In genomic region chr17:82300707-82301270, GRCh38 we compare ENCODE assay signal across 9 cellular contexts. TPM values are rescaled to one million over a fixed set of nuclear protein-coding genes. Genes with fewer than 3 reads are reported as not detected.
DNase-seq lines count a peak whose midpoint lies in the region; ATAC-seq and TF ChIP-seq lines count a peak whose summit lies in the region.
"Had no signal": no experiment of that assay in that cellular context is flagged by ENCODE, and none has a peak within 500 bp of the region (broad histone marks: within the 10 kb centered on the region; RNA-seq: fewer than 3 reads in every experiment).

No MANE protein-coding gene starts in this region.

- H3K4me3 Mint-ChIP-seq in osteocyte (ENCODE audit: unreplicated experiment): no peak overlapping the region

- no peaks in the 10 kb centered on the region for H3K36me3 Mint-ChIP-seq in osteocyte (ENCODE audit: unreplicated experiment)

- H4K20me1 ChIP-seq in PC-3 (ENCODE audit: low read length): no peaks in the 10 kb centered on the region

- no peak overlapping the region for H3K9ac ChIP-seq in PC-3 (ENCODE audit: low read length)

- no peaks in the 10 kb centered on the region for H3K36me3 ChIP-seq in PC-3 (ENCODE audit: low read depth, low read length)

- H3K79me2 ChIP-seq in PC-3 (ENCODE audit: low read length): no peaks in the 10 kb centered on the region

- no peak overlapping the region for H3K27ac ChIP-seq in PC-3 (ENCODE audit: low read length)
- H3K27ac ChIP-seq: epithelial cell of prostate had no signal

- peaks cover 31% of the 10 kb centered on the region for H3K4me1 ChIP-seq in PC-3 (ENCODE audit: insufficient read depth, low read length)

- POLR2A ChIA-PET in PC-3 (lab: Charles Lee; ENCODE audit: unreplicated experiment): interaction anchor here (0.7 kb wide), 1 partner anchor 231 kb away, joined by 10 read pairs; no protein-coding TSS in a partner anchor

- no peaks in the 10 kb centered on the region for H3K9me3 ChIP-seq in PC-3 (ENCODE audit: low read length)

- no peaks in the 10 kb centered on the region for H3K9me3 Mint-ChIP-seq in osteocyte (ENCODE audit: unreplicated experiment)

- no peak overlapping the region for H3K4me3 ChIP-seq in PC-3 (ENCODE audit: low read length)
- no peak overlapping the region for H3K4me3 ChIP-seq in fibroblast of the aortic adventitia (ENCODE audit: low read depth, low read length)

- no peaks in the 10 kb centered on the region for H3K27me3 Mint-ChIP-seq in osteocyte (ENCODE audit: unreplicated experiment)

- no peaks in the 10 kb centered on the region for H3K9me2 ChIP-seq in PC-3 (replicated peaks; ENCODE audit: low read length)

- H3K4me1 Mint-ChIP-seq in osteocyte (ENCODE audit: unreplicated experiment): peaks cover 35% of the 10 kb centered on the region

- H3K27me3 ChIP-seq in PC-3 (ENCODE audit: low read length): no peaks in the 10 kb centered on the region

- intact Hi-C loops in PC-3 (cut with micrococcal nuclease): no loop called here

- H2AFZ ChIP-seq in PC-3 (ENCODE audit: low read length): no peak overlapping the region

- ATAC-seq in PC-3 (no peak), GM21737 (IDR thresholded peaks at IDR 0.05; ENCODE audit: unreplicated experiment) (no peak), GM18511 (IDR thresholded peaks at IDR 0.05; ENCODE audit: unreplicated experiment) (no peak)

- no TSS peak for BruUV-seq in PC-3 (replicated peaks; lab: Mats Ljungman, UMichigan)

- CTCF ChIA-PET in PC-3 (lab: Charles Lee): interaction anchor here (0.6 kb wide), 1 partner anchor 33 kb away, joined by 3 read pairs; no protein-coding TSS in a partner anchor

- DNase-seq in activated T-cell treated with anti-CD3 and anti-CD28 coated beads for 1 hour (ENCODE audit: low read depth) (peak; percentile 65), activated T-cell treated with anti-CD3 and anti-CD28 coated beads for 4 hours (no peak), PC-3 (peak; percentile 29), fibroblast of the aortic adventitia (ENCODE audit: low read depth) (peak; percentile 46), osteocyte (ENCODE audit: extremely low spot score, unreplicated experiment) (peak; percentile 92)
- DNase-seq in activated T-helper 9 cell treated with anti-CD3 and anti-CD28 coated beads, Interleukin-2, amount 50 U/mL, for 16 hours (ENCODE audit: low read depth): peak; percentile 48

- H3K27ac Mint-ChIP-seq in osteocyte (ENCODE audit: unreplicated experiment): no peak overlapping the region

- H3K4me2 ChIP-seq in PC-3 (ENCODE audit: low read length): no peak overlapping the region

- peaks cover 5% of the 10 kb centered on the region for H3F3A ChIP-seq in PC-3 (ENCODE audit: low read length, unreplicated experiment)

- TF ChIP-seq CTCF in PC-3 (conservative IDR thresholded peaks at IDR 0.05; ENCODE audit: low read depth, low read length) (peak; percentile 77), fibroblast of the aortic adventitia (IDR thresholded peaks at IDR 0.05; ENCODE audit: insufficient read depth, low read length) (peak; percentile 80), osteocyte (IDR thresholded peaks at IDR 0.05) (peak; percentile 74)

RNA-seq across cellular contexts. Expression of gene CD7, which starts 16.6 kb away (rescaled TPM):
- 0.15 and 0.98 TPM in 2 replicates for total RNA-seq in PC-3 (2014; rRNA removed)
- not detected in 2 replicates for total RNA-seq in fibroblast of the aortic adventitia (ENCODE audit: low replicate concordance)
- 1.0 TPM in 2 replicates for total RNA-seq in osteocyte

RNA-seq across cellular contexts. Expression of gene CSNK1D, which starts 27.3 kb away (rescaled TPM):
- total RNA-seq in PC-3 (2014; rRNA removed): 58.6 and 73.5 TPM in 2 replicates
- 28.9 and 52.7 TPM in 2 replicates for total RNA-seq in fibroblast of the aortic adventitia (ENCODE audit: low replicate concordance)
- total RNA-seq in osteocyte: 118 and 124 TPM in 2 replicates

RNA-seq across cellular contexts. Expression of gene SECTM1, which starts 32.8 kb away (rescaled TPM):
- total RNA-seq in PC-3 (2014; rRNA removed) (56.0 and 61.7 TPM in 2 replicates), fibroblast of the aortic adventitia (ENCODE audit: low replicate concordance) (9.8 and 34.2 TPM in 2 replicates), osteocyte (24.1 and 28.6 TPM in 2 replicates)

RNA-seq across cellular contexts. Expression of gene TEX19, which starts 58.3 kb away (rescaled TPM):
- total RNA-seq in PC-3 (2014; rRNA removed) (0.46 and 1.2 TPM in 2 replicates), fibroblast of the aortic adventitia (ENCODE audit: low replicate concordance) (not detected in 2 replicates), osteocyte (not detected in 2 replicates)
